Comparison of ENCODE assay signal across 15 cellular contexts in genomic region chr16:71440669-71441347, GRCh38. TPM values are rescaled to one million over a fixed set of nuclear protein-coding genes. Genes with fewer than 3 reads are reported as not detected.
DNase-seq lines count a peak whose midpoint lies in the region; ATAC-seq, FAIRE-seq and TF ChIP-seq lines count a peak whose summit lies in the region.
"Had no signal": no experiment of that assay in that cellular context is flagged by ENCODE, and none has a peak within 500 bp of the region (broad histone marks: within the 10 kb centered on the region; RNA-seq: fewer than 3 reads in every experiment).

No MANE protein-coding gene starts in this region.

- H2AFZ ChIP-seq in HCT116 (ENCODE audit: low read depth, low read length, poor library complexity, severe bottlenecking) (no peak overlapping the region), osteoblast (ENCODE audit: low read length) (no peak overlapping the region)

- TF ChIP-seq CTCF in HCT116 (IDR thresholded peaks at IDR 0.05 in 2 of 3, conservative IDR thresholded peaks at IDR 0.05 in 1 of 3; ENCODE audit: borderline replicate concordance in 1 of 3, insufficient read depth in 1 of 3, low read depth in 2 of 3, low read length in 2 of 3) = peak; percentile 36 to 62 (median 59); a peak in 5 of 6 replicates
- TF ChIP-seq CTCF in WTC11 (IDR thresholded peaks at IDR 0.05) = peak; percentile 57
- TF ChIP-seq CTCF in osteoblast (IDR thresholded peaks at IDR 0.05; ENCODE audit: extremely low read depth, low read depth, low read length) = peak; percentile 13
- TF ChIP-seq CTCF in kidney (IDR thresholded peaks at IDR 0.05; ENCODE audit: borderline replicate concordance, extremely low read depth, insufficient read depth) = no peak

- H3K27ac ChIP-seq in HCT116 (ENCODE audit: low read depth, low read length) (no peak overlapping the region), osteoblast (ENCODE audit: low read depth, low read length) (no peak overlapping the region), kidney (ENCODE audit: low read depth in 2 of 2, low read length in 2 of 2) (no peak overlapping the region)
- H3K27ac ChIP-seq: upper lobe of left lung had no signal

- peak; percentile 57 for DNase-seq in activated CD8-positive, alpha-beta memory T cell treated with anti-CD3 and anti-CD28 coated beads, Interleukin-2, amount 50 U/mL, for 48 hours
- DNase-seq in activated CD8-positive, alpha-beta memory T cell treated with anti-CD3 and anti-CD28 coated beads, Interleukin-2, amount 50 U/mL, for 4 hours = no peak
- DNase-seq in HCT116 (ENCODE audit: low read depth, low spot score) (no peak), WTC11 (ENCODE audit: low spot score) (peak; percentile 77), osteoblast (ENCODE audit: insufficient read length, low spot score, missing footprints) (no peak), NCI-H187 treated with DMSO at 0.1 percent for 48 hours (lab: John Stamatoyannopoulos, UW) (no peak), H4 (ENCODE audit: low spot score) (no peak), kidney (no peak)
- DNase-seq: HCEC 1CT, Kasumi-1 had no signal

- intact Hi-C loops in HCT116 (cut with micrococcal nuclease) = no loop called here
- intact Hi-C loops in kidney (cut with DNase I) = no loop called here

- no peak overlapping the region; the same call in 1 of the 2 replicates for H3K4me3 Mint-ChIP-seq in WTC11
- H3K4me3 Mint-ChIP-seq: brain had no signal

- H3K36me3 ChIP-seq in HCT116 (ENCODE audit: control insufficient read depth in 1 of 2, insufficient read depth in 2 of 2, low read length in 2 of 2) (no peaks in the 10 kb centered on the region), osteoblast (ENCODE audit: insufficient read depth, low read length) (no peaks in the 10 kb centered on the region), kidney (ENCODE audit: control insufficient read depth in 1 of 2, insufficient read depth in 2 of 2, low read length in 2 of 2) (no peaks in the 10 kb centered on the region)
- H3K36me3 ChIP-seq: upper lobe of left lung had no signal

- H3K4me2 ChIP-seq in HCT116 (ENCODE audit: low read length) (no peak overlapping the region), osteoblast (ENCODE audit: insufficient read depth, low read length) (no peak overlapping the region)

- CTCF ChIA-PET in HCT116 (lab: Charles Lee) = interaction anchor here (0.6 kb wide), 1 partner anchor 91 kb away, joined by 3 read pairs; no protein-coding TSS in a partner anchor
- CTCF ChIA-PET in WTC11 (lab: Charles Lee) = interaction anchor here (0.6 to 1.8 kb wide), 6 partner anchors 11 to 113 kb away, joined by 3 to 12 read pairs (median 5); no protein-coding TSS in a partner anchor

- H3K27me3 ChIP-seq in HCT116 (ENCODE audit: insufficient read depth, low read length) (no peaks in the 10 kb centered on the region), osteoblast (ENCODE audit: insufficient read depth, low read length) (no peaks in the 10 kb centered on the region)
- H3K27me3 ChIP-seq: upper lobe of left lung had no signal

- H3K4me1 ChIP-seq in HCT116 (ENCODE audit: control insufficient read depth in 1 of 2, insufficient read depth in 2 of 2, low read length in 2 of 2) (no peaks in the 10 kb centered on the region), osteoblast (ENCODE audit: insufficient read depth, low read length) (no peaks in the 10 kb centered on the region), kidney (ENCODE audit: control insufficient read depth in 1 of 2, insufficient read depth in 1 of 2, low read depth in 1 of 2, low read length in 2 of 2) (no peaks in the 10 kb centered on the region)
- H3K4me1 ChIP-seq: upper lobe of left lung had no signal

- H4K20me1 ChIP-seq in HCT116 (ENCODE audit: insufficient read depth) = no peaks in the 10 kb centered on the region
- H4K20me1 ChIP-seq in osteoblast (ENCODE audit: insufficient read depth, low read length) = no peaks in the 10 kb centered on the region

- ATAC-seq in HCT116 (peak; percentile 77), WTC11 (peak; percentile 72)
- ATAC-seq: esophagus mucosa had no signal

- peak; percentile 59 for TF ChIP-seq RAD21 in HCT116 (IDR thresholded peaks at IDR 0.05; ENCODE audit: low read depth)

- H3K4me1 Mint-ChIP-seq in WTC11 = peaks cover 7% of the 10 kb centered on the region; the same call in 1 of the 2 replicates
- H3K4me1 Mint-ChIP-seq: brain had no signal

- POLR2A ChIA-PET in HCT116 (lab: Charles Lee) (no interaction called here), WTC11 (lab: Charles Lee) (no interaction called here)

- H3K4me3 ChIP-seq in HCT116 (replicated peaks in 1 of 2; ENCODE audit: low read depth in 1 of 2, low read length in 2 of 2) (no peak overlapping the region), osteoblast (ENCODE audit: insufficient read depth, low read length) (no peak overlapping the region), kidney (ENCODE audit: low read length in 2 of 2) (no peak overlapping the region)
- H3K4me3 ChIP-seq: upper lobe of left lung had no signal

- no peaks in the 10 kb centered on the region for H3K9me2 ChIP-seq in HCT116 (ENCODE audit: insufficient read depth)

- no peak overlapping the region for H3K27ac Mint-ChIP-seq in WTC11
- H3K27ac Mint-ChIP-seq: brain had no signal

- H3K9ac ChIP-seq in HCT116 (ENCODE audit: low read length) (no peak overlapping the region), kidney (ENCODE audit: low read length in 2 of 2) (no peak overlapping the region)

- no peak for TF ChIP-seq POLR2A in HCT116 (IDR thresholded peaks at IDR 0.05; ENCODE audit: borderline replicate concordance, extremely low read depth, insufficient read depth, insufficient read length)

- peaks cover 15% of the 10 kb centered on the region for H3K27me3 Mint-ChIP-seq in WTC11 (ENCODE audit: low read depth)

- H3K79me2 ChIP-seq in HCT116 (ENCODE audit: insufficient read depth, low read length) (no peaks in the 10 kb centered on the region), osteoblast (ENCODE audit: insufficient read depth, low read length) (no peaks in the 10 kb centered on the region)

- H3K36me3 Mint-ChIP-seq in WTC11 = no peaks in the 10 kb centered on the region

- H3K9me3 ChIP-seq in HCT116 (ENCODE audit: control insufficient read depth in 1 of 2, insufficient read depth in 1 of 2, low read depth in 1 of 2, low read length in 2 of 2) = no peaks in the 10 kb centered on the region
- H3K9me3 ChIP-seq in osteoblast (ENCODE audit: low read depth, low read length) = peaks cover 3% of the 10 kb centered on the region
- peaks cover 3 to 29% of the 10 kb centered on the region in 2 donors for H3K9me3 ChIP-seq in kidney (ENCODE audit: control insufficient read depth in 1 of 2, low read length in 2 of 2)

- RAD21 ChIA-PET in HCT116 (lab: Charles Lee; ENCODE audit: low non-redundant PET in 1 of 2, low total read pairs in 2 of 2, uncharacterized antibody in 2 of 2, unreplicated experiment in 2 of 2) = no interaction called here

- H3K9me3 Mint-ChIP-seq in WTC11 = peaks cover 21% of the 10 kb centered on the region

- FAIRE-seq in kidney (lab: Jason Lieb, UNC) = no peak

- no TSS peak for BruUV-seq in HCT116 (replicated peaks; lab: Mats Ljungman, UMichigan)

TF ChIP-seq in HCT116, 20 proteins besides CTCF, POLR2A, EP300 and RAD21:
- TF ChIP-seq ELF1 (IDR thresholded peaks at IDR 0.05; ENCODE audit: borderline replicate concordance, low read depth) (no peak), YY1 (IDR thresholded peaks at IDR 0.05; ENCODE audit: extremely low read depth, insufficient replicate concordance, low read depth, low read length) (no peak), CBX3 (IDR thresholded peaks at IDR 0.05; ENCODE audit: low read depth) (no peak), SIN3A (IDR thresholded peaks at IDR 0.05; ENCODE audit: low read depth) (no peak)

TF ChIP-seq in WTC11, 78 proteins besides CTCF, POLR2A, EP300 and RAD21:
- TF ChIP-seq ZNF121 (CRISPR knock-in tag; IDR thresholded peaks at IDR 0.05) (0 out of 2 replicates have a peak, but pooled peaks have one; percentile 21), MXD4 (CRISPR knock-in tag; IDR thresholded peaks at IDR 0.05; ENCODE audit: borderline replicate concordance) (no peak), HMGA2 (CRISPR knock-in tag; IDR thresholded peaks at IDR 0.05) (no peak), HMGXB4 (CRISPR knock-in tag; IDR thresholded peaks at IDR 0.05) (no peak), GABPB1 (CRISPR knock-in tag; IDR thresholded peaks at IDR 0.05) (no peak)
TF ChIP-seq in WTC11: peak in this region for 1.

RNA-seq across cellular contexts. Expression of gene TLE7, which starts 1.0 kb away (rescaled TPM):
- not detected for total RNA-seq in HCT116 (2021; ENCODE audit: unreplicated experiment)
- not detected in 2 replicates for polyA plus RNA-seq in HCT116 (2012)
- total RNA-seq in WTC11 (2021) = 0.23 to 0.62 TPM (median 0.55 TPM) in 3 replicates
- total RNA-seq in osteoblast = not detected in 2 replicates
- total RNA-seq in H4 (2014; rRNA removed; shearing (Covaris generic)) = not detected in 2 replicates
- total RNA-seq in kidney = not detected
- not detected for polyA plus RNA-seq in kidney (ENCODE audit: insufficient read depth, low read depth, low replicate concordance)
- total RNA-seq: esophagus mucosa, myocyte, skeletal muscle tissue, upper lobe of left lung had no signal

RNA-seq across cellular contexts. Expression of gene ZNF23, which starts 21.2 kb away (rescaled TPM):
- total RNA-seq in HCT116 (2021; ENCODE audit: unreplicated experiment) = 11.1 TPM
- polyA plus RNA-seq in HCT116 (2012) = 7.8 and 9.6 TPM in 2 replicates
- 9.6 to 11.6 TPM (median 10.5 TPM) in 3 replicates for total RNA-seq in WTC11 (2021)
- total RNA-seq in osteoblast = 9.8 and 10.3 TPM in 2 replicates
- total RNA-seq in H4 (2014; rRNA removed; shearing (Covaris generic)) = 9.0 and 10.0 TPM in 2 replicates
- 9.9 TPM for total RNA-seq in kidney
- 7.3 TPM for polyA plus RNA-seq in kidney (ENCODE audit: insufficient read depth, low read depth, low replicate concordance)

RNA-seq across cellular contexts. Expression of gene ZNF19, which starts 48.3 kb away (rescaled TPM):
- 5.4 TPM for total RNA-seq in HCT116 (2021; ENCODE audit: unreplicated experiment)
- 1.6 and 1.9 TPM in 2 replicates for polyA plus RNA-seq in HCT116 (2012)
- 3.3 to 4.3 TPM (median 3.5 TPM) in 3 replicates for total RNA-seq in WTC11 (2021)
- 6.2 and 6.5 TPM in 2 replicates for total RNA-seq in osteoblast
- total RNA-seq in H4 (2014; rRNA removed; shearing (Covaris generic)) = 3.3 and 7.1 TPM in 2 replicates
- total RNA-seq in kidney = 22.3 TPM
- 5.9 TPM for polyA plus RNA-seq in kidney (ENCODE audit: insufficient read depth, low read depth, low replicate concordance)

Comparison
In these comparisons a context has a peak if more than half of its experiments do, and no peak if none do; other contexts are left out.
1. DNase-seq: peak in activated CD8-positive, alpha-beta memory T cell treated with anti-CD3 and anti-CD28 coated beads, Interleukin-2, amount 50 U/mL, for 48 hours (single experiment) and WTC11 (single experiment); none in activated CD8-positive, alpha-beta memory T cell treated with anti-CD3 and anti-CD28 coated beads, Interleukin-2, amount 50 U/mL, for 4 hours (single experiment), HCT116 (single experiment), osteoblast (single experiment), NCI-H187 treated with DMSO at 0.1 percent for 48 hours (single experiment), H4 (single experiment) and kidney (single experiment).